17 cellular contexts compared by ENCODE assay signal in genomic region chr7:43766564-43766963, GRCh38. TPM values are rescaled to one million over a fixed set of nuclear protein-coding genes. Genes with fewer than 3 reads are reported as not detected.
DNase-seq lines count a peak whose midpoint lies in the region; TF ChIP-seq lines count a peak whose summit lies in the region.
"Had no signal": no experiment of that assay in that cellular context is flagged by ENCODE, and none has a peak within 500 bp of the region (broad histone marks: within the 10 kb centered on the region; RNA-seq: fewer than 3 reads in every experiment).

No MANE protein-coding gene starts in this region.

- H3K27ac Mint-ChIP-seq in endodermal cell (no peak overlapping the region), osteocyte (ENCODE audit: unreplicated experiment) (no peak overlapping the region)

- peaks cover 13% of the 10 kb centered on the region for H3K27me3 ChIP-seq in endodermal cell (ENCODE audit: control insufficient read depth, insufficient read depth, low read length, poor library complexity, severe bottlenecking)
- H3K27me3 ChIP-seq: SJSA1 had no signal

- H3K36me3 Mint-ChIP-seq in endodermal cell (ENCODE audit: low read depth): no peaks in the 10 kb centered on the region
- peaks cover 3% of the 10 kb centered on the region for H3K36me3 Mint-ChIP-seq in osteocyte (ENCODE audit: unreplicated experiment)

- TF ChIP-seq CTCF in RWPE1 (conservative IDR thresholded peaks at IDR 0.05; ENCODE audit: low read depth) (no peak), endodermal cell (conservative IDR thresholded peaks at IDR 0.05) (no peak), osteocyte (IDR thresholded peaks at IDR 0.05) (no peak)

- no peaks in the 10 kb centered on the region for H3K36me3 ChIP-seq in endodermal cell (ENCODE audit: control insufficient read depth, insufficient read depth, low read length)
- H3K36me3 ChIP-seq: SJSA1 had no signal

- 63 to 74% methylated on average over 6 to 8 of the region's 8 CpGs for WGBS in endodermal cell (ENCODE audit: insufficient coverage in 1 of 2, insufficient read length in 1 of 2), 2 experiments

- H3K9ac ChIP-seq in endodermal cell (ENCODE audit: extremely low read depth, low read length, poor library complexity, severe bottlenecking): no peak overlapping the region

- peak; percentile 33 for DNase-seq in NCI-H82 (lab: John Stamatoyannopoulos, UW)
- no peak for DNase-seq in NCI-H82 treated with DMSO at 0.1 percent for 48 hours (lab: John Stamatoyannopoulos, UW; ENCODE audit: unreplicated experiment)
- DNase-seq in RWPE1 (ENCODE audit: low spot score): no peak
- DNase-seq in endodermal cell: peak; percentile 50
- DNase-seq in osteocyte (ENCODE audit: extremely low spot score, unreplicated experiment): peak; percentile 60
- no peak for DNase-seq in superior temporal gyrus (ENCODE audit: extremely low spot score)
- DNase-seq in stimulated activated naive CD4-positive, alpha-beta T cell treated with Interleukin-2 at 50 U/mL for 16 hours (lab: John Stamatoyannopoulos, UW): no peak
- no peak for DNase-seq in cerebellar cortex (ENCODE audit: low spot score)
- DNase-seq: C1 segment of cervical spinal cord, EL, KBM-7, NCI-H1105, NCI-H2029, NCI-H510A, RPMI8226 had no signal

- H3K27ac ChIP-seq in RWPE1: peak overlapping the region; percentile 8; the same call in 1 of the 2 replicates
- H3K27ac ChIP-seq in endodermal cell (ENCODE audit: low read depth, low read length): no peak overlapping the region
- H3K27ac ChIP-seq: 22Rv1, SJSA1 had no signal

- H3K9me3 ChIP-seq in endodermal cell (ENCODE audit: control insufficient read depth, low read length): no peaks in the 10 kb centered on the region
- H3K9me3 ChIP-seq: SJSA1 had no signal

- peaks cover 8% of the 10 kb centered on the region for H3K4me1 ChIP-seq in endodermal cell (ENCODE audit: control insufficient read depth, insufficient read depth, low read length)

- H3K27me3 Mint-ChIP-seq in endodermal cell (ENCODE audit: insufficient read depth): peaks cover 3% of the 10 kb centered on the region
- H3K27me3 Mint-ChIP-seq in osteocyte (ENCODE audit: unreplicated experiment): peaks cover 2% of the 10 kb centered on the region

- CTCF ChIA-PET in RWPE1 (lab: Yijun Ruan, JAX): interaction anchor here (0.6 to 0.9 kb wide), 2 partner anchors 46 to 154 kb away, joined by 3 read pairs; no protein-coding TSS in a partner anchor

- POLR2A ChIA-PET in RWPE1 (lab: Yijun Ruan, JAX; ENCODE audit: low non-redundant PET): no interaction called here

- no peak overlapping the region for H3K4me3 ChIP-seq in endodermal cell (ENCODE audit: low read length)
- H3K4me3 ChIP-seq: SJSA1 had no signal

- H3K4me1 Mint-ChIP-seq in endodermal cell: peaks cover 61% of the 10 kb centered on the region
- peaks cover 14% of the 10 kb centered on the region for H3K4me1 Mint-ChIP-seq in osteocyte (ENCODE audit: unreplicated experiment)

- H3K4me3 Mint-ChIP-seq in endodermal cell: no peak overlapping the region
- H3K4me3 Mint-ChIP-seq in osteocyte (ENCODE audit: unreplicated experiment): no peak overlapping the region

- H3K9me3 Mint-ChIP-seq in endodermal cell (no peaks in the 10 kb centered on the region), osteocyte (ENCODE audit: unreplicated experiment) (no peaks in the 10 kb centered on the region)

RNA-seq across cellular contexts. Expression of gene BLVRA, which starts 8.1 kb away (rescaled TPM):
- 10 to 100 TPM; 32.0 to 41.2 TPM for total RNA-seq in endodermal cell
- polyA plus RNA-seq in endodermal cell (2013, experiment 1 of 2): 14.1 TPM
- 11.2 TPM for polyA plus RNA-seq in endodermal cell (2013, experiment 2 of 2)
- total RNA-seq in osteocyte: 19.0 and 21.2 TPM in 2 replicates

RNA-seq across cellular contexts. Expression of gene COA1, which starts 37.2 kb away (rescaled TPM):
- total RNA-seq in endodermal cell (100 to 1,000 TPM; 104 to 144 TPM), osteocyte (45.9 and 47.8 TPM in 2 replicates)
- 115 TPM for polyA plus RNA-seq in endodermal cell (2013, experiment 1 of 2)
- polyA plus RNA-seq in endodermal cell (2013, experiment 2 of 2): 119 TPM

Comparison
In these comparisons a context has a peak if more than half of its experiments do, and no peak if none do; other contexts are left out.
1. DNase-seq: peak in NCI-H82 (single experiment), endodermal cell (single experiment) and osteocyte (single experiment); none in NCI-H82 treated with DMSO at 0.1 percent for 48 hours (single experiment), RWPE1 (single experiment), superior temporal gyrus (single experiment), stimulated activated naive CD4-positive, alpha-beta T cell treated with Interleukin-2 at 50 U/mL for 16 hours (single experiment) and cerebellar cortex (single experiment).